In the genomic region with DNA sequence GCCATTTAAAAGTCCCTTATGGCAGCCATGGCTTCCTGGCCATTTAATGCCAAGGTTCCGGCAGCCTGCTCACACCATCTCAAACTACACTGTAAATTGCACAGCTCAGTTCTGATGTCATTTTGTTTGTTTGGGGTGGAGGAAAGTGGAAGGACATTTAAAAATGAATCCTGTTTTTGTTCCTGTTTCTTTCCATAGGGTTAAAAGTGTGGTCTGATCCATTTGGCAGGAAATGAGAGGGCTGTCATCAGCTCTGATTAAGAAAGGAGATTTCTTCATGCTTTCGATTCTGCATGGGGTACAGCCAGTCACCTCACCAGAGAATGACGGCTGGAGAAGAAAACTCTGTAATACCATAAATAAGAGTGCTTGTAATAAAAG, we compare ENCODE assay signal across 11 cellular contexts. TPM values are rescaled to one million over a fixed set of nuclear protein-coding genes. Genes with fewer than 3 reads are reported as not detected.
A peak's percentile ranks its signal among the peaks of the same experiment; 100 is the strongest.
DNase-seq lines count a peak whose midpoint lies in the region; ATAC-seq and TF ChIP-seq lines count a peak whose summit lies in the region.
"Had no signal": no experiment of that assay in that cellular context is flagged by ENCODE, and none has a peak within 500 bp of the region (broad histone marks: within the 10 kb centered on the region; RNA-seq: fewer than 3 reads in every experiment).

No MANE protein-coding gene starts in this region.

- H3K79me2 ChIP-seq in GM23338 (replicated peaks; ENCODE audit: insufficient read depth), result peaks cover 13% of the 10 kb centered on the region

- no peaks in the 10 kb centered on the region for H4K20me1 ChIP-seq in GM23338 (replicated peaks; ENCODE audit: insufficient read depth)

- H3F3A ChIP-seq in GM23338 (replicated peaks; ENCODE audit: low read depth), result no peaks in the 10 kb centered on the region

- TF ChIP-seq CTCF in coronary artery (IDR thresholded peaks at IDR 0.05) (no peak), GM23338 (conservative IDR thresholded peaks at IDR 0.05; ENCODE audit: low read depth in 2 of 2) (no peak), GM13977 (IDR thresholded peaks at IDR 0.05; ENCODE audit: extremely low read depth, insufficient read depth, missing control alignments) (no peak)

- H3K27me3 ChIP-seq in GM23338 (ENCODE audit: insufficient read depth), result no peaks in the 10 kb centered on the region

- peak overlapping the region in 1 of 2 donors; percentile 18 for H3K27ac ChIP-seq in coronary artery
- H3K27ac ChIP-seq in GM23338 (ENCODE audit: low read depth), result no peak overlapping the region

- no peaks in the 10 kb centered on the region for H3K4me1 ChIP-seq in GM23338 (ENCODE audit: insufficient read depth)

- H3K9me2 ChIP-seq in GM23338 (ENCODE audit: insufficient read depth), result no peaks in the 10 kb centered on the region

- DNase-seq in AG08396 (ENCODE audit: low spot score) (peak; percentile 31), NCI-H2029 (lab: John Stamatoyannopoulos, UW) (peak; percentile 74), coronary artery (ENCODE audit: low spot score) (no peak), medulla oblongata (ENCODE audit: extremely low spot score) (peak; percentile 43), GM23338 (ENCODE audit: low spot score) (no peak), GM13977 (ENCODE audit: low spot score) (no peak), GDM1 (lab: John Stamatoyannopoulos, UW) (no peak)
- DNase-seq in activated CD8-positive, alpha-beta memory T cell treated with anti-CD3 and anti-CD28 coated beads for 24 hours, result no peak
- DNase-seq: activated CD4-positive, alpha-beta memory T cell treated with anti-CD3 and anti-CD28 coated beads for 36 hours; anterior cingulate cortex; CD4-positive, CD25-positive, alpha-beta regulatory T cell had no signal

- no peak overlapping the region for H2AFZ ChIP-seq in GM23338

- no peaks in the 10 kb centered on the region for H3K9me3 Mint-ChIP-seq in GM23338
- H3K9me3 Mint-ChIP-seq: activated CD4-positive, alpha-beta memory T cell treated with anti-CD3 and anti-CD28 coated beads for 36 hours; CD4-positive, CD25-positive, alpha-beta regulatory T cell had no signal

- peak overlapping the region; percentile 16 for H3K4me3 ChIP-seq in coronary artery
- no peak overlapping the region for H3K4me3 ChIP-seq in GM23338

- H3K27ac Mint-ChIP-seq in GM23338, result no peak overlapping the region
- H3K27ac Mint-ChIP-seq: activated CD4-positive, alpha-beta memory T cell treated with anti-CD3 and anti-CD28 coated beads for 36 hours; CD4-positive, CD25-positive, alpha-beta regulatory T cell had no signal

- H3K4me3 Mint-ChIP-seq in GM23338, result no peak overlapping the region
- H3K4me3 Mint-ChIP-seq: activated CD4-positive, alpha-beta memory T cell treated with anti-CD3 and anti-CD28 coated beads for 36 hours; CD4-positive, CD25-positive, alpha-beta regulatory T cell had no signal

- peaks cover 7% of the 10 kb centered on the region for H3K36me3 Mint-ChIP-seq in GM23338 (ENCODE audit: low read depth)

- H3K4me1 Mint-ChIP-seq in GM23338, result peaks cover 12% of the 10 kb centered on the region; the same call in 1 of the 3 replicates

- H3K4me2 ChIP-seq in GM23338, result no peak overlapping the region

- ATAC-seq in GM23338, result no peak

- peaks cover 2% of the 10 kb centered on the region for H3K27me3 Mint-ChIP-seq in GM23338 (ENCODE audit: insufficient read depth, low read depth, poor library complexity)
- H3K27me3 Mint-ChIP-seq: activated CD4-positive, alpha-beta memory T cell treated with anti-CD3 and anti-CD28 coated beads for 36 hours; CD4-positive, CD25-positive, alpha-beta regulatory T cell had no signal

- no peaks in the 10 kb centered on the region for H3K36me3 ChIP-seq in GM23338 (ENCODE audit: insufficient read depth)

- in situ Hi-C loops in GM13977 (cut with MboI; ENCODE audit: low pct_unique_long_range_greater_than_20kb, low sequenced_read_pairs, unreplicated experiment), result no loop called here

TF ChIP-seq in GM23338, 12 proteins besides CTCF, POLR2A, EP300 and RAD21 (continues in another document):
- TF ChIP-seq POLR2AphosphoS5 (IDR thresholded peaks at IDR 0.05; ENCODE audit: low read depth), result no peak
- TF ChIP-seq CREB1 (CRISPR knock-in tag; IDR thresholded peaks at IDR 0.05; ENCODE audit: low read depth), result no peak
- no peak for TF ChIP-seq ETS1 (IDR thresholded peaks at IDR 0.05)
- TF ChIP-seq, protein P1, sequence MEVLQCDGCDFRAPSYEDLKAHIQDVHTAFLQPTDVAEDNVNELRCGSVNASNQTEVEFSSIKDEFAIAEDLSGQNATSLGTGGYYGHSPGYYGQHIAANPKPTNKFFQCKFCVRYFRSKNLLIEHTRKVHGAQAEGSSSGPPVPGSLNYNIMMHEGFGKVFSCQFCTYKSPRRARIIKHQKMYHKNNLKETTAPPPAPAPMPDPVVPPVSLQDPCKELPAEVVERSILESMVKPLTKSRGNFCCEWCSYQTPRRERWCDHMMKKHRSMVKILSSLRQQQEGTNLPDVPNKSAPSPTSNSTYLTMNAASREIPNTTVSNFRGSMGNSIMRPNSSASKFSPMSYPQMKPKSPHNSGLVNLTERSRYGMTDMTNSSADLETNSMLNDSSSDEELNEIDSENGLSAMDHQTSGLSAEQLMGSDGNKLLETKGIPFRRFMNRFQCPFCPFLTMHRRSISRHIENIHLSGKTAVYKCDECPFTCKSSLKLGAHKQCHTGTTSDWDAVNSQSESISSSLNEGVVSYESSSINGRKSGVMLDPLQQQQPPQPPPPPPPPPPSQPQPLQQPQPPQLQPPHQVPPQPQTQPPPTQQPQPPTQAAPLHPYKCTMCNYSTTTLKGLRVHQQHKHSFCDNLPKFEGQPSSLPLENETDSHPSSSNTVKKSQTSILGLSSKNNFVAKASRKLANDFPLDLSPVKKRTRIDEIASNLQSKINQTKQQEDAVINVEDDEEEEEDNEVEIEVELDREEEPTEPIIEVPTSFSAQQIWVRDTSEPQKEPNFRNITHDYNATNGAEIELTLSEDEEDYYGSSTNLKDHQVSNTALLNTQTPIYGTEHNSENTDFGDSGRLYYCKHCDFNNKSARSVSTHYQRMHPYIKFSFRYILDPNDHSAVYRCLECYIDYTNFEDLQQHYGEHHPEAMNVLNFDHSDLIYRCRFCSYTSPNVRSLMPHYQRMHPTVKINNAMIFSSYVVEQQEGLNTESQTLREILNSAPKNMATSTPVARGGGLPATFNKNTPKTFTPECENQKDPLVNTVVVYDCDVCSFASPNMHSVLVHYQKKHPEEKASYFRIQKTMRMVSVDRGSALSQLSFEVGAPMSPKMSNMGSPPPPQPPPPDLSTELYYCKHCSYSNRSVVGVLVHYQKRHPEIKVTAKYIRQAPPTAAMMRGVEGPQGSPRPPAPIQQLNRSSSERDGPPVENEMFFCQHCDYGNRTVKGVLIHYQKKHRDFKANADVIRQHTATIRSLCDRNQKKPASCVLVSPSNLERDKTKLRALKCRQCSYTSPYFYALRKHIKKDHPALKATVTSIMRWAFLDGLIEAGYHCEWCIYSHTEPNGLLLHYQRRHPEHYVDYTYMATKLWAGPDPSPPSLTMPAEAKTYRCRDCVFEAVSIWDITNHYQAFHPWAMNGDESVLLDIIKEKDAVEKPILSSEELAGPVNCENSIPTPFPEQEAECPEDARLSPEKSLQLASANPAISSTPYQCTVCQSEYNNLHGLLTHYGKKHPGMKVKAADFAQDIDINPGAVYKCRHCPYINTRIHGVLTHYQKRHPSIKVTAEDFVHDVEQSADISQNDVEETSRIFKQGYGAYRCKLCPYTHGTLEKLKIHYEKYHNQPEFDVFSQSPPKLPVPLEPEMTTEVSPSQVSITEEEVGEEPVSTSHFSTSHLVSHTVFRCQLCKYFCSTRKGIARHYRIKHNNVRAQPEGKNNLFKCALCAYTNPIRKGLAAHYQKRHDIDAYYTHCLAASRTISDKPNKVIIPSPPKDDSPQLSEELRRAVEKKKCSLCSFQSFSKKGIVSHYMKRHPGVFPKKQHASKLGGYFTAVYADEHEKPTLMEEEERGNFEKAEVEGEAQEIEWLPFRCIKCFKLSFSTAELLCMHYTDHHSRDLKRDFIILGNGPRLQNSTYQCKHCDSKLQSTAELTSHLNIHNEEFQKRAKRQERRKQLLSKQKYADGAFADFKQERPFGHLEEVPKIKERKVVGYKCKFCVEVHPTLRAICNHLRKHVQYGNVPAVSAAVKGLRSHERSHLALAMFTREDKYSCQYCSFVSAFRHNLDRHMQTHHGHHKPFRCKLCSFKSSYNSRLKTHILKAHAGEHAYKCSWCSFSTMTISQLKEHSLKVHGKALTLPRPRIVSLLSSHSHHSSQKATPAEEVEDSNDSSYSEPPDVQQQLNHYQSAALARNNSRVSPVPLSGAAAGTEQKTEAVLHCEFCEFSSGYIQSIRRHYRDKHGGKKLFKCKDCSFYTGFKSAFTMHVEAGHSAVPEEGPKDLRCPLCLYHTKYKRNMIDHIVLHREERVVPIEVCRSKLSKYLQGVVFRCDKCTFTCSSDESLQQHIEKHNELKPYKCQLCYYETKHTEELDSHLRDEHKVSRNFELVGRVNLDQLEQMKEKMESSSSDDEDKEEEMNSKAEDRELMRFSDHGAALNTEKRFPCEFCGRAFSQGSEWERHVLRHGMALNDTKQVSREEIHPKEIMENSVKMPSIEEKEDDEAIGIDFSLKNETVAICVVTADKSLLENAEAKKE (CRISPR knock-in tag; IDR thresholded peaks at IDR 0.05), result no peak
- no peak for TF ChIP-seq ZNF114 (CRISPR knock-in tag; IDR thresholded peaks at IDR 0.05)

RNA-seq across cellular contexts. Expression of gene SMIM20, which starts 14.9 kb away (rescaled TPM):
- 56.6 and 71.6 TPM in 2 replicates for total RNA-seq in GM23338 (2014; rRNA removed; shearing (Covaris generic))
- polyA plus RNA-seq in GM23338 (2016; fragmentation: Nextera tagmentation; extraction: Ambion mirVana), result 68.3 and 82.9 TPM in 2 replicates

Comparison
In these comparisons a context has a peak if more than half of its experiments do, and no peak if none do; other contexts are left out.
1. DNase-seq: peak in AG08396 (single experiment), NCI-H2029 (single experiment) and medulla oblongata (single experiment); none in coronary artery (single experiment), GM23338 (single experiment), GM13977 (single experiment), GDM1 (single experiment) and activated CD8-positive, alpha-beta memory T cell treated with anti-CD3 and anti-CD28 coated beads for 24 hours (single experiment).